17 cellular contexts compared by ENCODE assay signal in the genomic region with DNA sequence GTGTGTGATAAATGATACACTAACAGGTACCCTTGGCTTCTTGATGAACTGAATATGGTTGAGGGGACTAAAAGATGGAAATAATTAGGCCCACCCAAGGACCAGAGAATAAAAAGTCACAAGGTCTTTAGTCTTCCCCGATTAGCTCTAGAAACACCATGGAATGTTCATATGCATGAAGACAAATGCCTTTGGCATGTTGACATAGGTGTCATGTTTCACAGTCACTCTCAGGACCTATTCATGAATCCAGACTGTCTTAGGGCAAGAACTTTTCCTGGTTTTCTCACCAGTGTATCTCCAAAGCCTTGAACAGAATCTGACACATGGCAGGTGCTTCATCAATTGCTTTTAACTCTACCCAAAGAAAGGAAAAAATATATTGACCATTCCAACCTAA.
"Had no signal": no experiment of that assay in that cellular context is flagged by ENCODE, and none has a peak within 500 bp of the region (broad histone marks: within the 10 kb centered on the region; RNA-seq: fewer than 3 reads in every experiment).

No MANE protein-coding gene starts in this region.

- H3K27me3 ChIP-seq: foreskin keratinocyte, transverse colon had no signal

- H3K4me1 ChIP-seq: esophagus muscularis mucosa, foreskin keratinocyte, transverse colon had no signal

- H3K36me3 ChIP-seq: esophagus muscularis mucosa, transverse colon had no signal

- H3K4me3 ChIP-seq: esophagus muscularis mucosa, transverse colon had no signal

- H3K27ac ChIP-seq: esophagus muscularis mucosa, foreskin keratinocyte, transverse colon, VCaP had no signal

- DNase-seq: activated CD4-positive, alpha-beta T cell treated with anti-CD3 and anti-CD28 coated beads for 4 hours; activated CD4-positive, alpha-beta T cell treated with anti-CD3 and anti-CD28 coated beads, Interleukin-2, amount 50 U/mL, for 4 hours; activated naive CD4-positive, alpha-beta T cell treated with Interleukin-2 at 50 U/mL for 16 hours; activated T-cell treated with anti-CD3 and anti-CD28 coated beads for 4 hours; activated T-cell treated with anti-CD3 and anti-CD28 coated beads, Interleukin-2, amount 50 U/mL, for 72 hours; anterior cingulate cortex; dermis blood vessel endothelial cell; effector CD4-positive, alpha-beta T cell; foreskin keratinocyte; left ventricle myocardium superior; posterior cingulate gyrus; right cardiac atrium; stimulated activated CD4-positive, alpha-beta T cell treated with anti-CD3 and anti-CD28 coated beads, Interleukin-15, amount 100 ng/mL, for 24 hours; stimulated activated naive CD4-positive, alpha-beta T cell; transverse colon had no signal
